Comparison of ENCODE assay signal across 8 cellular contexts in the genomic region with DNA sequence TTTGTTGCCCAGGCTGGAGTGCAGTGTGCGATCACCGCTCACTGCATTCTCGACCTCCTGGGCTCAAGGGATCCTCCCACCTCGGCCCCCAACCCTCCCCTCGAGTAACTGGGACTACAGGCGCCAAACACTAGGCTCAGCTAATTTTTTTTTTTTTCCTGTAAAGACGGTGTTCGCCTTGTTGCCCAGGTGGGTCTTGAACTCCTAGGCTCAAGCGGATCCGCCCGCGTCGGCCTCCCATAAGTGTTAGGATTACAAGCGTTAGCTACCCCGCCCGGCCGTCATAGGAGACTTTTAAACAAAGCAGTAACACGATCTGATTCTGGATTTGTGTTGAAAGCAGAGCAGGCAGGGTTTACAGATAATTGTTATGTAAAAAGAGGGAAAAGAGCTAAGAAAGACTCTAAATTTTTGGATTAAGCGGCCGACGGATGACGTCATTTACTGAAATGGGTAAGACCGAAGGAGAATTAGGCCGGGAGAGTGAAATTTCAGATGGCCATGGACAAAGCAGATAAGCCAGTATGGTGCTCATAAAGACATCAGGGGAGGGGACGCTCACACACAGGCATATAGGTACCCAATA.
DNase-seq lines count a peak whose midpoint lies in the region; ATAC-seq, FAIRE-seq and TF ChIP-seq lines count a peak whose summit lies in the region.

No MANE protein-coding gene starts in this region.

- peak; percentile 13 for ATAC-seq in GM18502 (IDR thresholded peaks at IDR 0.05; ENCODE audit: poor library complexity, unreplicated experiment)
- peak; percentile 6 for ATAC-seq in HG02588 (IDR thresholded peaks at IDR 0.05; ENCODE audit: unreplicated experiment)

- H3K4me3 ChIP-seq in epithelial cell of esophagus (ENCODE audit: low read length), result peak overlapping the region; percentile 98
- H3K4me3 ChIP-seq in muscle layer of duodenum (ENCODE audit: low read depth in 1 of 2, low read length in 2 of 2), result peak overlapping the region; percentile 93 to 96
- H3K4me3 ChIP-seq in tibial artery, result peak overlapping the region; percentile 87 to 93

- no peaks in the 10 kb centered on the region for H3K27me3 ChIP-seq in muscle layer of duodenum (ENCODE audit: low read depth, low read length)
- no peaks in the 10 kb centered on the region for H3K27me3 ChIP-seq in tibial artery

- TF ChIP-seq CTCF in epithelial cell of esophagus (IDR thresholded peaks at IDR 0.05; ENCODE audit: insufficient read depth, low read depth, low read length, missing control alignments), result no peak
- TF ChIP-seq CTCF in tibial artery (IDR thresholded peaks at IDR 0.05), result no peak

- H3K36me3 ChIP-seq in muscle layer of duodenum (ENCODE audit: control insufficient read depth in 1 of 2, insufficient read depth in 2 of 2, low read length in 2 of 2) (peaks cover 0 to 16% of the 10 kb centered on the region in 2 donors), tibial artery (no peaks in the 10 kb centered on the region)

- H3K4me1 ChIP-seq in muscle layer of duodenum (ENCODE audit: control insufficient read depth in 1 of 2, insufficient read depth in 2 of 2, low read length in 2 of 2), result peaks cover 15 to 49% of the 10 kb centered on the region in 2 donors
- H3K4me1 ChIP-seq in tibial artery, result peaks cover 0 to 53% (median 33%) of the 10 kb centered on the region in 4 donors

- DNase-seq in NCI-H1417 treated with DMSO at 0.1 percent for 48 hours (lab: John Stamatoyannopoulos, UW) (peak; percentile 95), epithelial cell of esophagus (ENCODE audit: low read depth) (no peak), tibial artery (peak in 1 of 2 donors; percentile 55), HTR-8/SVneo (ENCODE audit: insufficient read length, low spot score) (no peak)
- peak; percentile 5 to 6 for DNase-seq in activated CD4-positive, alpha-beta T cell treated with anti-CD3 and anti-CD28 coated beads, Interleukin-2, amount 50 U/mL, for 4 hours

- intact Hi-C loops in tibial artery (cut with DNase I; ENCODE audit: low total_unique reads), result no loop called here

- H3K27ac ChIP-seq in muscle layer of duodenum (ENCODE audit: low read length), result peak overlapping the region; percentile 100
- H3K27ac ChIP-seq in tibial artery, result peak overlapping the region; percentile 94

- H3K9me3 ChIP-seq in muscle layer of duodenum (ENCODE audit: control insufficient read depth in 1 of 2, low read length in 2 of 2), result no peaks in the 10 kb centered on the region
- H3K9me3 ChIP-seq in tibial artery, result no peaks in the 10 kb centered on the region

- no peak for FAIRE-seq in HTR-8/SVneo (lab: Jason Lieb, UNC)

Comparison
In these comparisons a context has a peak if more than half of its experiments do, and no peak if none do; other contexts are left out.
1. DNase-seq: peak in NCI-H1417 treated with DMSO at 0.1 percent for 48 hours (single experiment) and activated CD4-positive, alpha-beta T cell treated with anti-CD3 and anti-CD28 coated beads, Interleukin-2, amount 50 U/mL, for 4 hours (2 of 2); none in epithelial cell of esophagus (single experiment) and HTR-8/SVneo (single experiment).
2. Peak in every context shown above with its lines, with median percentiles within 50 percentile points of each other: H3K4me3 ChIP-seq.